ENCODE assay signal across 36 cellular contexts in the genomic region with DNA sequence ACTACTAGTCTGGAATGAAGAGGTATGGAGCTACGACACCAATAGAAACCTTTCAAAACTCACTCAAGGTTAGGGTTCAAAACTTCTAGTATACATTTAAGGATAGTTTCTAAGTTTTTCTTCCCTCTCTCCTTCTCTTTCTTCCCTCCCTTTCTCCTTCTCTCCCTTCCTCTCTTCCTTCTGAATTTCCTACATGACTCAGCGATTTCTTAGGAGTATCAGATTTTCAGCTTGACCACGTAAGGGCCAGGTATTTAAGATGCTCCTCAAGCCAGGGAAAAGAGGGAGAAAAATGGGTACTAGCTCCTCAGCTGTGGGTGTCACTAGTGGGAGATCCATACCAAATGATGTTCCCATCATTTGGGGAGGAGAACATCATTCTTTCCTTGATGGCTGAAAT. TPM values are rescaled to one million over a fixed set of nuclear protein-coding genes. Genes with fewer than 3 reads are reported as not detected.
"Had no signal": no experiment of that assay in that cellular context is flagged by ENCODE, and none has a peak within 500 bp of the region (broad histone marks: within the 10 kb centered on the region; RNA-seq: fewer than 3 reads in every experiment).

No MANE protein-coding gene starts in this region.

- H3K27ac ChIP-seq: breast epithelium, cardiac muscle cell, coronary artery, esophagus muscularis mucosa, foreskin keratinocyte, gastrocnemius medialis, WERI-Rb-1 had no signal

- DNase-seq: activated B cell treated with CpG ODN at 0.5 μM for 24 hours; activated CD4-positive, alpha-beta T cell treated with anti-CD3 and anti-CD28 coated beads for 48 hours; activated CD4-positive, alpha-beta T cell treated with anti-CD3 and anti-CD28 coated beads, Interleukin-2, amount 50 U/mL, for 1 hour; activated CD4-positive, alpha-beta T cell treated with anti-CD3 and anti-CD28 coated beads, Interleukin-2, amount 50 U/mL, for 48 hours; activated CD8-positive, alpha-beta memory T cell treated with anti-CD3 and anti-CD28 coated beads for 24 hours; activated CD8-positive, alpha-beta T cell treated with anti-CD3 and anti-CD28 coated beads for 36 hours; activated effector memory CD4-positive, alpha-beta T cell treated with Interleukin-2 at 50 U/mL for 16 hours; activated gamma-delta T cell treated with Interleukin-2 at 50 U/mL for 16 hours; activated naive CD4-positive, alpha-beta T cell treated with Interleukin-2 at 50 U/mL for 16 hours; activated T-cell treated with anti-CD3 and anti-CD28 coated beads, Interleukin-2, amount 50 U/mL, for 4 hours; adrenal gland; amygdala; aorta; central memory CD4-positive, alpha-beta T cell; cerebellar nuclear complex; dermis blood vessel endothelial cell; effector CD4-positive, alpha-beta T cell; effector memory CD8-positive, alpha-beta T cell; erythroblast; foreskin keratinocyte; gastrocnemius medialis; glutamatergic neuron; heart left ventricle; hypothalamus; T-helper 17 cell; T1000; WERI-Rb-1 had no signal

- H3K27me3 ChIP-seq: adrenal gland, cardiac muscle cell, esophagus muscularis mucosa, foreskin keratinocyte, gastrocnemius medialis had no signal

- H3K36me3 Mint-ChIP-seq: activated naive CD4-positive, alpha-beta T cell treated with anti-CD3 and anti-CD28 coated beads, Interleukin-2, amount 50 U/mL, for 24 hours had no signal

- ATAC-seq: activated CD4-positive, CD25-positive, alpha-beta regulatory T cell treated with anti-CD3 and anti-CD28 coated beads, Interleukin-2, amount 50 U/mL, for 24 hours; activated CD8-positive, alpha-beta T cell treated with anti-CD3 and anti-CD28 coated beads for 36 hours; activated T-cell treated with anti-CD3 and anti-CD28 coated beads, Interleukin-2, amount 50 U/mL, for 4 hours; activated T-helper 17 cell treated with anti-CD3 and anti-CD28 coated beads, Interleukin-2, amount 50 U/mL, for 72 hours; effector memory CD8-positive, alpha-beta T cell; foreskin keratinocyte; gastrocnemius medialis; heart left ventricle; T-helper 17 cell had no signal

- H3K4me1 ChIP-seq: adrenal gland, foreskin keratinocyte had no signal

- H3K4me3 Mint-ChIP-seq: activated B cell treated with CpG ODN at 0.5 μM for 24 hours; activated CD8-positive, alpha-beta T cell treated with anti-CD3 and anti-CD28 coated beads for 36 hours; activated naive CD4-positive, alpha-beta T cell treated with anti-CD3 and anti-CD28 coated beads, Interleukin-2, amount 50 U/mL, for 24 hours; activated T-cell treated with anti-CD3 and anti-CD28 coated beads, Interleukin-2, amount 50 U/mL, for 4 hours; activated T-helper 17 cell treated with anti-CD3 and anti-CD28 coated beads, Interleukin-2, amount 50 U/mL, for 72 hours; brain; effector memory CD8-positive, alpha-beta T cell; T-helper 17 cell; T-helper 2 cell treated with Interferon-gamma antibody and Interleukin-4, amounts not matched to agents 5 μg/mL and 100 μg/mL, for 36 hours had no signal

- H3K4me1 Mint-ChIP-seq: activated naive CD4-positive, alpha-beta T cell treated with anti-CD3 and anti-CD28 coated beads, Interleukin-2, amount 50 U/mL, for 24 hours; activated T-helper 17 cell treated with anti-CD3 and anti-CD28 coated beads, Interleukin-2, amount 50 U/mL, for 72 hours; T-helper 17 cell had no signal

- H3K9me3 Mint-ChIP-seq: activated B cell treated with CpG ODN at 0.5 μM for 24 hours; activated CD8-positive, alpha-beta T cell treated with anti-CD3 and anti-CD28 coated beads for 36 hours; activated naive CD4-positive, alpha-beta T cell treated with anti-CD3 and anti-CD28 coated beads, Interleukin-2, amount 50 U/mL, for 24 hours; activated T-cell treated with anti-CD3 and anti-CD28 coated beads, Interleukin-2, amount 50 U/mL, for 4 hours; activated T-helper 17 cell treated with anti-CD3 and anti-CD28 coated beads, Interleukin-2, amount 50 U/mL, for 72 hours; T-helper 2 cell treated with Interferon-gamma antibody and Interleukin-4, amounts not matched to agents 5 μg/mL and 100 μg/mL, for 36 hours had no signal

- H3K4me3 ChIP-seq: adrenal gland, breast epithelium, cardiac muscle cell, coronary artery, esophagus muscularis mucosa, gastrocnemius medialis, heart left ventricle had no signal

- H3K36me3 ChIP-seq: adrenal gland, breast epithelium, cardiac muscle cell, gastrocnemius medialis, WERI-Rb-1 had no signal

- H3K9me3 ChIP-seq: adrenal gland, breast epithelium, esophagus muscularis mucosa, gastrocnemius medialis, heart left ventricle had no signal

- H3K27me3 Mint-ChIP-seq: activated B cell treated with CpG ODN at 0.5 μM for 24 hours; activated naive CD4-positive, alpha-beta T cell treated with anti-CD3 and anti-CD28 coated beads, Interleukin-2, amount 50 U/mL, for 24 hours; effector memory CD8-positive, alpha-beta T cell; T-helper 17 cell had no signal

- H3K27ac Mint-ChIP-seq: activated B cell treated with CpG ODN at 0.5 μM for 24 hours; activated CD8-positive, alpha-beta T cell treated with anti-CD3 and anti-CD28 coated beads for 36 hours; activated naive CD4-positive, alpha-beta T cell treated with anti-CD3 and anti-CD28 coated beads, Interleukin-2, amount 50 U/mL, for 24 hours; activated T-helper 17 cell treated with anti-CD3 and anti-CD28 coated beads, Interleukin-2, amount 50 U/mL, for 72 hours; brain; effector memory CD8-positive, alpha-beta T cell; T-helper 17 cell; T-helper 2 cell treated with Interferon-gamma antibody and Interleukin-4, amounts not matched to agents 5 μg/mL and 100 μg/mL, for 36 hours had no signal

RNA-seq across cellular contexts. Expression of gene FTHL17, which starts 55.9 kb away (rescaled TPM):
- total RNA-seq: activated B cell treated with CpG ODN at 0.5 μM for 24 hours; activated CD8-positive, alpha-beta T cell treated with anti-CD3 and anti-CD28 coated beads for 36 hours; activated T-cell treated with anti-CD3 and anti-CD28 coated beads, Interleukin-2, amount 50 U/mL, for 4 hours; activated T-helper 17 cell treated with anti-CD3 and anti-CD28 coated beads, Interleukin-2, amount 50 U/mL, for 72 hours; adrenal gland; aorta; breast epithelium; cardiac muscle cell; dermis blood vessel endothelial cell; esophagus muscularis mucosa; foreskin keratinocyte; gastrocnemius medialis; heart left ventricle; T-helper 17 cell had no signal
- polyA plus RNA-seq: adrenal gland, aorta, cardiac muscle cell, foreskin keratinocyte, heart left ventricle had no signal
